ENCODE assay signal across 20 cellular contexts in the genomic region with DNA sequence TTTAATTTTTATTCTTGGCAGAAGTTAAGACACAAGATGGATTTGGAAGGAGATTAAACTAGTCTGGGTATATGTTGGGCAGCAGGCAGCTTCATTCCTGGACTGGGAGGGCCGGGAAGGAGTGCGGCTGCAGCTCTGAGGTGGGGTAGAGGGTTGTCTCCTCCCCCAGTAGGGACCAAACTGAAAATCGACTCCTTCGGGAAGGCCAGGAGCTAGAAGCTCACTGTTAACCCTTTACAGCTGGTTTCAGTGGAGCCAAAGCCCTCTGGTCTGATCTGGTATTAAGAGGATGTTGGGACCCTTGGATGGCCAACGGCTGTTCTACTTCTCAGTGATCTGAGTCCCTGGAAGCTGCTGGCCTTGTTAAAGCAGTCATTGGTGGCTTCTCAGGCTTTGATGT. TPM values are rescaled to one million over a fixed set of nuclear protein-coding genes. Genes with fewer than 3 reads are reported as not detected.
DNase-seq lines count a peak whose midpoint lies in the region; TF ChIP-seq lines count a peak whose summit lies in the region.
"Had no signal": no experiment of that assay in that cellular context is flagged by ENCODE, and none has a peak within 500 bp of the region (broad histone marks: within the 10 kb centered on the region; RNA-seq: fewer than 3 reads in every experiment).

No MANE protein-coding gene starts in this region.

- H3K9me3 Mint-ChIP-seq in nephron, result no peaks in the 10 kb centered on the region
- no peaks in the 10 kb centered on the region for H3K9me3 Mint-ChIP-seq in type B pancreatic cell
- H3K9me3 Mint-ChIP-seq: CD4-positive, alpha-beta T cell had no signal

- H3K4me2 ChIP-seq in hepatocyte, result peak overlapping the region; percentile 46

- peaks cover 3% of the 10 kb centered on the region for H3K9me2 ChIP-seq in hepatocyte (replicated peaks; ENCODE audit: insufficient read depth)

- no peaks in the 10 kb centered on the region for H3K9me3 ChIP-seq in hepatocyte (ENCODE audit: low read depth)

- 31% methylated on average over 5 of the region's 5 CpGs for WGBS in hepatocyte (ENCODE audit: low lambda C conversion rate, missing lambda C conversion rate)

- H3K79me2 ChIP-seq in hepatocyte, result peaks cover 20% of the 10 kb centered on the region

- H3K27me3 ChIP-seq in hepatocyte, result no peaks in the 10 kb centered on the region

- H3K4me1 ChIP-seq in hepatocyte (ENCODE audit: insufficient read depth), result peaks cover 25% of the 10 kb centered on the region

- H4K20me1 ChIP-seq in hepatocyte (ENCODE audit: insufficient read depth, poor library complexity, severe bottlenecking), result peaks cover 8% of the 10 kb centered on the region

- H3K4me1 Mint-ChIP-seq in nephron (peaks cover 82% of the 10 kb centered on the region), type B pancreatic cell (ENCODE audit: unreplicated experiment) (peaks cover 70% of the 10 kb centered on the region)

- H3K4me3 ChIP-seq in hepatocyte, result no peak overlapping the region

- H3K27me3 Mint-ChIP-seq in nephron (ENCODE audit: low read depth), result no peaks in the 10 kb centered on the region
- no peaks in the 10 kb centered on the region for H3K27me3 Mint-ChIP-seq in type B pancreatic cell
- H3K27me3 Mint-ChIP-seq: B cell; CD4-positive, alpha-beta T cell had no signal

- H3K4me3 Mint-ChIP-seq in nephron (peak overlapping the region; percentile 10 to 35 (median 30)), type B pancreatic cell (peak overlapping the region; percentile 62)
- H3K4me3 Mint-ChIP-seq: B cell; CD4-positive, alpha-beta T cell had no signal

- DNase-seq in DMS 273 (lab: John Stamatoyannopoulos, UW; ENCODE audit: unreplicated experiment) (peak; percentile 47), DMS 273 treated with DMSO at 0.1 percent for 48 hours (lab: John Stamatoyannopoulos, UW) (no peak), hepatocyte (ENCODE audit: low spot score) (no peak), type B pancreatic cell (ENCODE audit: extremely low spot score, unreplicated experiment) (no peak), SHP77 (lab: John Stamatoyannopoulos, UW) (no peak), NCI-H82 (lab: John Stamatoyannopoulos, UW) (no peak), superior temporal gyrus (ENCODE audit: extremely low spot score) (no peak)
- DNase-seq: CD4-positive, alpha-beta T cell; DMS79 treated with DMSO at 0.1 percent for 48 hours; NCI-H1417 treated with DMSO at 0.1 percent for 48 hours; NCI-H2029; NCI-H2171; NCI-H446; NCI-H69; NK-92 treated with Interleukin-12 subunit alpha and Interleukin-12 subunit beta, amount 100 ng/mL, for 24 hours; SIG-M5 had no signal

- TF ChIP-seq CTCF in hepatocyte (IDR thresholded peaks at IDR 0.05; ENCODE audit: poor library complexity), result no peak
- TF ChIP-seq CTCF in nephron (IDR thresholded peaks at IDR 0.05; ENCODE audit: unreplicated experiment in 3 of 3), result no peak
- TF ChIP-seq CTCF in type B pancreatic cell (conservative IDR thresholded peaks at IDR 0.05), result no peak

- peaks cover 60% of the 10 kb centered on the region for H3K36me3 Mint-ChIP-seq in nephron (ENCODE audit: low read depth)
- peaks cover 37% of the 10 kb centered on the region for H3K36me3 Mint-ChIP-seq in type B pancreatic cell

- H3K27ac Mint-ChIP-seq in nephron (peak overlapping the region; percentile 54 to 82 (median 64)), type B pancreatic cell (peak overlapping the region; percentile 59)
- H3K27ac Mint-ChIP-seq: B cell; CD4-positive, alpha-beta T cell had no signal

- no peak overlapping the region for H2AFZ ChIP-seq in hepatocyte

- no peaks in the 10 kb centered on the region for H3K36me3 ChIP-seq in hepatocyte (replicated peaks; ENCODE audit: insufficient read depth, low read depth)

- H3K27ac ChIP-seq in hepatocyte, result peak overlapping the region; percentile 23
- H3K27ac ChIP-seq: 22Rv1, HL-60 had no signal

RNA-seq across cellular contexts. Expression of a gene that starts 17.6 kb away (rescaled TPM):
- total RNA-seq in hepatocyte (17.9 and 20.4 TPM in 2 replicates), type B pancreatic cell (ENCODE audit: low replicate concordance) (36.7 and 219 TPM in 2 replicates)
- 24.0 and 28.2 TPM in 2 replicates for polyA plus RNA-seq in hepatocyte
- total RNA-seq: CD4-positive, alpha-beta T cell had no signal
